In genomic region chr2:223732346-223732745, GRCh38 we compare ENCODE assay signal across 30 cellular contexts.
"Had no signal": no experiment of that assay in that cellular context is flagged by ENCODE, and none has a peak within 500 bp of the region (broad histone marks: within the 10 kb centered on the region; RNA-seq: fewer than 3 reads in every experiment).

No MANE protein-coding gene starts in this region.

- H3K4me1 ChIP-seq: body of pancreas, colonic mucosa had no signal

- H3K4me1 Mint-ChIP-seq: activated B cell treated with CpG ODN at 0.5 μM for 24 hours; activated T-helper 17 cell treated with anti-CD3 and anti-CD28 coated beads, Interleukin-2, amount 50 U/mL, for 72 hours; endodermal cell had no signal

- H3K36me3 Mint-ChIP-seq: activated CD4-positive, alpha-beta memory T cell treated with anti-CD3 and anti-CD28 coated beads for 36 hours had no signal

- H3K27ac Mint-ChIP-seq: activated B cell treated with CpG ODN at 0.5 μM for 24 hours; activated CD4-positive, alpha-beta memory T cell treated with anti-CD3 and anti-CD28 coated beads for 36 hours; activated CD8-positive, alpha-beta T cell treated with anti-CD3 and anti-CD28 coated beads, Interleukin-2, amount 10 ng/mL, durations not matched to agents 7 days and 5 days; activated naive CD8-positive, alpha-beta T cell; activated T-helper 17 cell treated with anti-CD3 and anti-CD28 coated beads, Interleukin-2, amount 50 U/mL, for 72 hours; dendritic cell treated with granulocyte-macrophage colony-stimulating factor and Interleukin-4, amounts not matched to agents 40 ng/mL and 50 ng/mL, for 4 days; endodermal cell; T-helper 17 cell; T-helper 2 cell treated with Interferon-gamma antibody and Interleukin-4, amounts not matched to agents 5 μg/mL and 100 μg/mL, for 36 hours had no signal

- H3K4me3 Mint-ChIP-seq: activated B cell treated with CpG ODN at 0.5 μM for 24 hours; activated CD4-positive, alpha-beta memory T cell treated with anti-CD3 and anti-CD28 coated beads for 36 hours; activated CD8-positive, alpha-beta T cell treated with anti-CD3 and anti-CD28 coated beads, Interleukin-2, amount 10 ng/mL, durations not matched to agents 7 days and 5 days; activated naive CD8-positive, alpha-beta T cell; activated T-cell treated with anti-CD3 and anti-CD28 coated beads, Interleukin-2, amount 50 U/mL, for 4 hours; activated T-helper 17 cell treated with anti-CD3 and anti-CD28 coated beads, Interleukin-2, amount 50 U/mL, for 72 hours; dendritic cell treated with granulocyte-macrophage colony-stimulating factor and Interleukin-4, amounts not matched to agents 40 ng/mL and 50 ng/mL, for 4 days; endodermal cell; T-helper 17 cell; T-helper 2 cell treated with Interferon-gamma antibody and Interleukin-4, amounts not matched to agents 5 μg/mL and 100 μg/mL, for 36 hours had no signal

- H3K36me3 ChIP-seq: colonic mucosa, WERI-Rb-1 had no signal

- H3K9me3 ChIP-seq: body of pancreas, colonic mucosa had no signal

- H3K27me3 ChIP-seq: body of pancreas, colonic mucosa, dorsolateral prefrontal cortex had no signal

- DNase-seq: activated B cell treated with CpG ODN at 0.5 μM for 24 hours; activated CD4-positive, alpha-beta memory T cell treated with anti-CD3 and anti-CD28 coated beads for 36 hours; activated CD4-positive, alpha-beta T cell treated with anti-CD3 and anti-CD28 coated beads for 48 hours; activated CD4-positive, alpha-beta T cell treated with anti-CD3 and anti-CD28 coated beads, Interleukin-2, amount 50 U/mL, for 1 hour; activated CD8-positive, alpha-beta T cell treated with anti-CD3 and anti-CD28 coated beads, Interleukin-2, amount 10 ng/mL, durations not matched to agents 7 days and 5 days; activated effector memory CD4-positive, alpha-beta T cell treated with Interleukin-2 at 50 U/mL for 16 hours; activated gamma-delta T cell treated with Interleukin-2 at 50 U/mL for 16 hours; activated naive CD4-positive, alpha-beta T cell treated with anti-CD3 and anti-CD28 coated beads, Interleukin-2, amount 50 U/mL, for 16 hours; activated naive CD4-positive, alpha-beta T cell treated with Interleukin-2 at 50 U/mL for 16 hours; activated T-cell treated with anti-CD3 and anti-CD28 coated beads, Interleukin-2, amount 50 U/mL, for 4 hours; amniotic stem cell; anterior cingulate cortex; body of pancreas; caudate nucleus; colonic mucosa; dorsolateral prefrontal cortex; effector memory CD4-positive, alpha-beta T cell; endodermal cell; foreskin fibroblast; head of caudate nucleus; T-helper 1 cell; T-helper 17 cell; T1000; WERI-Rb-1 had no signal

- H3K27ac ChIP-seq: body of pancreas, colonic mucosa, dorsolateral prefrontal cortex, WERI-Rb-1 had no signal

- ATAC-seq: activated CD4-positive, CD25-positive, alpha-beta regulatory T cell treated with anti-CD3 and anti-CD28 coated beads, Interleukin-2, amount 50 U/mL, for 24 hours; activated CD8-positive, alpha-beta T cell treated with anti-CD3 and anti-CD28 coated beads, Interleukin-2, amount 10 ng/mL, durations not matched to agents 7 days and 5 days; activated T-cell treated with anti-CD3 and anti-CD28 coated beads, Interleukin-2, amount 50 U/mL, for 4 hours; activated T-helper 17 cell treated with anti-CD3 and anti-CD28 coated beads, Interleukin-2, amount 50 U/mL, for 72 hours; body of pancreas; esophagus mucosa; T-helper 17 cell had no signal

- H3K9me3 Mint-ChIP-seq: activated B cell treated with CpG ODN at 0.5 μM for 24 hours; activated T-helper 17 cell treated with anti-CD3 and anti-CD28 coated beads, Interleukin-2, amount 50 U/mL, for 72 hours; dendritic cell treated with granulocyte-macrophage colony-stimulating factor and Interleukin-4, amounts not matched to agents 40 ng/mL and 50 ng/mL, for 4 days; endodermal cell; T-helper 2 cell treated with Interferon-gamma antibody and Interleukin-4, amounts not matched to agents 5 μg/mL and 100 μg/mL, for 36 hours had no signal

- H3K27me3 Mint-ChIP-seq: activated B cell treated with CpG ODN at 0.5 μM for 24 hours; activated CD4-positive, alpha-beta memory T cell treated with anti-CD3 and anti-CD28 coated beads for 36 hours; dendritic cell treated with granulocyte-macrophage colony-stimulating factor and Interleukin-4, amounts not matched to agents 40 ng/mL and 50 ng/mL, for 4 days had no signal

- H3K4me3 ChIP-seq: body of pancreas, colonic mucosa, dorsolateral prefrontal cortex had no signal
